Comparison of ENCODE assay signal across 12 cellular contexts in the genomic region with DNA sequence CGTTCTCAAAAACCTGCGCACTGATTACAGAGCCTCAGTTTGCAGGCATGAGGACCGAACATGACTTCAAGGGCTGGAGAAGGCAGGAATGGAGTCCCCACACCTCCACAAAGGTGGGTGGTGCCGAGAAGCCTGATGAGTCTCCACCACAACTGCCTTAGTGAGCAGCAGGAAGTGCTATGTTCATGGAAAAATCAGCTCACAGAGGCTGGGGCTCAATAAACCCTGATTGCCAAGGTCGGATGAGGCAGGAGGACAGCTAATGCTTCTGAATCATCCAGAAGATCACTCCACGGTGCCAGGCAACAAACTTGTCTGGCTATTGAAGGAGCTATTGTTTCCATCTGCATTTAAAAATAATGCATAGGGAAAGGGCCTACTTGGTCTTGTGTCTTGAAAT. TPM values are rescaled to one million over a fixed set of nuclear protein-coding genes. Genes with fewer than 3 reads are reported as not detected.
A peak's percentile ranks its signal among the peaks of the same experiment; 100 is the strongest.
DNase-seq lines count a peak whose midpoint lies in the region; ATAC-seq, FAIRE-seq and TF ChIP-seq lines count a peak whose summit lies in the region.
"Had no signal": no experiment of that assay in that cellular context is flagged by ENCODE, and none has a peak within 500 bp of the region (broad histone marks: within the 10 kb centered on the region; RNA-seq: fewer than 3 reads in every experiment).

No MANE protein-coding gene starts in this region.

- no peaks in the 10 kb centered on the region for H3K9me3 ChIP-seq in skeletal muscle satellite cell (replicated peaks; ENCODE audit: low read length)
- H3K9me3 ChIP-seq: ascending aorta, heart left ventricle had no signal

- no peak overlapping the region for H3K27ac ChIP-seq in GM23338 (ENCODE audit: low read depth)
- H3K27ac ChIP-seq: ascending aorta, heart left ventricle had no signal

- peaks cover 3% of the 10 kb centered on the region for H3K27me3 Mint-ChIP-seq in GM23338 (ENCODE audit: insufficient read depth, low read depth, poor library complexity)

- H4K20me1 ChIP-seq in GM23338 (replicated peaks; ENCODE audit: insufficient read depth), result no peaks in the 10 kb centered on the region; the same call in 1 of the 2 replicates

- H3K9ac ChIP-seq in skeletal muscle satellite cell (ENCODE audit: low read depth, low read length), result peak overlapping the region; percentile 22

- DNase-seq in EH (ENCODE audit: low read depth) (peak; percentile 87), RCC 7860 (ENCODE audit: low spot score) (peak; percentile 44), dermis microvascular lymphatic vessel endothelial cell (ENCODE audit: low read depth in 2 of 2) (peak; percentile 50 to 75), NCI-H2029 treated with DMSO at 0.1 percent for 48 hours (lab: John Stamatoyannopoulos, UW) (no peak), GM23338 (ENCODE audit: low spot score) (no peak)
- DNase-seq: DND-41, heart left ventricle, NCI-H748 treated with DMSO at 0.1 percent for 48 hours had no signal

- H3K27me3 ChIP-seq in skeletal muscle satellite cell (ENCODE audit: control insufficient read depth, insufficient read depth, low read length) (no peaks in the 10 kb centered on the region), GM23338 (ENCODE audit: insufficient read depth) (no peaks in the 10 kb centered on the region)
- H3K27me3 ChIP-seq: ascending aorta, heart left ventricle had no signal

- no peak for ATAC-seq in GM19463 (IDR thresholded peaks at IDR 0.05; ENCODE audit: unreplicated experiment)
- ATAC-seq in GM23338, result no peak
- no peak for ATAC-seq in GM18861 (IDR thresholded peaks at IDR 0.05; ENCODE audit: unreplicated experiment)

- H3K9me3 Mint-ChIP-seq in GM23338, result no peaks in the 10 kb centered on the region; the same call in 2 of the 3 replicates

- H3K4me2 ChIP-seq in skeletal muscle satellite cell (ENCODE audit: low read length) (no peak overlapping the region), GM23338 (no peak overlapping the region)

- H3K4me1 ChIP-seq in skeletal muscle satellite cell (ENCODE audit: control insufficient read depth, insufficient read depth, low read length) (peaks cover 19% of the 10 kb centered on the region), GM23338 (ENCODE audit: insufficient read depth) (no peaks in the 10 kb centered on the region)
- H3K4me1 ChIP-seq: ascending aorta had no signal

- no peak for FAIRE-seq in RCC 7860 (lab: Jason Lieb, UNC)

- H3K79me2 ChIP-seq in GM23338 (replicated peaks; ENCODE audit: insufficient read depth), result no peaks in the 10 kb centered on the region

- peaks cover 5% of the 10 kb centered on the region for H3K4me1 Mint-ChIP-seq in GM23338

- H3K36me3 ChIP-seq in skeletal muscle satellite cell (ENCODE audit: insufficient read depth, low read length) (peaks cover 92% of the 10 kb centered on the region), GM23338 (ENCODE audit: insufficient read depth) (peaks cover 8% of the 10 kb centered on the region)

- no peak overlapping the region for H3K4me3 Mint-ChIP-seq in GM23338

- H3F3A ChIP-seq in GM23338 (replicated peaks; ENCODE audit: low read depth), result no peaks in the 10 kb centered on the region

- no peak for TF ChIP-seq CTCF in GM23338 (conservative IDR thresholded peaks at IDR 0.05; ENCODE audit: low read depth in 2 of 2)

- H3K9me2 ChIP-seq in GM23338 (ENCODE audit: insufficient read depth), result no peaks in the 10 kb centered on the region

- H3K36me3 Mint-ChIP-seq in GM23338 (ENCODE audit: low read depth), result peaks cover 27% of the 10 kb centered on the region

- H2AFZ ChIP-seq in GM23338, result no peak overlapping the region

- H3K4me3 ChIP-seq in skeletal muscle satellite cell (ENCODE audit: low read length) (no peak overlapping the region), GM23338 (no peak overlapping the region)
- H3K4me3 ChIP-seq: ascending aorta, heart left ventricle had no signal

- H3K27ac Mint-ChIP-seq in GM23338, result no peak overlapping the region

TF ChIP-seq in GM23338, 12 proteins besides CTCF, POLR2A, EP300 and RAD21 (continues in another document):
- TF ChIP-seq, protein P1, sequence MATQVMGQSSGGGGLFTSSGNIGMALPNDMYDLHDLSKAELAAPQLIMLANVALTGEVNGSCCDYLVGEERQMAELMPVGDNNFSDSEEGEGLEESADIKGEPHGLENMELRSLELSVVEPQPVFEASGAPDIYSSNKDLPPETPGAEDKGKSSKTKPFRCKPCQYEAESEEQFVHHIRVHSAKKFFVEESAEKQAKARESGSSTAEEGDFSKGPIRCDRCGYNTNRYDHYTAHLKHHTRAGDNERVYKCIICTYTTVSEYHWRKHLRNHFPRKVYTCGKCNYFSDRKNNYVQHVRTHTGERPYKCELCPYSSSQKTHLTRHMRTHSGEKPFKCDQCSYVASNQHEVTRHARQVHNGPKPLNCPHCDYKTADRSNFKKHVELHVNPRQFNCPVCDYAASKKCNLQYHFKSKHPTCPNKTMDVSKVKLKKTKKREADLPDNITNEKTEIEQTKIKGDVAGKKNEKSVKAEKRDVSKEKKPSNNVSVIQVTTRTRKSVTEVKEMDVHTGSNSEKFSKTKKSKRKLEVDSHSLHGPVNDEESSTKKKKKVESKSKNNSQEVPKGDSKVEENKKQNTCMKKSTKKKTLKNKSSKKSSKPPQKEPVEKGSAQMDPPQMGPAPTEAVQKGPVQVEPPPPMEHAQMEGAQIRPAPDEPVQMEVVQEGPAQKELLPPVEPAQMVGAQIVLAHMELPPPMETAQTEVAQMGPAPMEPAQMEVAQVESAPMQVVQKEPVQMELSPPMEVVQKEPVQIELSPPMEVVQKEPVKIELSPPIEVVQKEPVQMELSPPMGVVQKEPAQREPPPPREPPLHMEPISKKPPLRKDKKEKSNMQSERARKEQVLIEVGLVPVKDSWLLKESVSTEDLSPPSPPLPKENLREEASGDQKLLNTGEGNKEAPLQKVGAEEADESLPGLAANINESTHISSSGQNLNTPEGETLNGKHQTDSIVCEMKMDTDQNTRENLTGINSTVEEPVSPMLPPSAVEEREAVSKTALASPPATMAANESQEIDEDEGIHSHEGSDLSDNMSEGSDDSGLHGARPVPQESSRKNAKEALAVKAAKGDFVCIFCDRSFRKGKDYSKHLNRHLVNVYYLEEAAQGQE (IDR thresholded peaks at IDR 0.05; ENCODE audit: unreplicated experiment), result no peak
- TF ChIP-seq NANOG (IDR thresholded peaks at IDR 0.05; ENCODE audit: borderline replicate concordance) (no peak), ZNF114 (CRISPR knock-in tag; IDR thresholded peaks at IDR 0.05) (no peak), EZH2 (IDR thresholded peaks at IDR 0.05; ENCODE audit: low read depth, unreplicated experiment) (no peak), EZH2phosphoT487 (IDR thresholded peaks at IDR 0.05; ENCODE audit: unreplicated experiment) (no peak)
- TF ChIP-seq, protein P2, sequence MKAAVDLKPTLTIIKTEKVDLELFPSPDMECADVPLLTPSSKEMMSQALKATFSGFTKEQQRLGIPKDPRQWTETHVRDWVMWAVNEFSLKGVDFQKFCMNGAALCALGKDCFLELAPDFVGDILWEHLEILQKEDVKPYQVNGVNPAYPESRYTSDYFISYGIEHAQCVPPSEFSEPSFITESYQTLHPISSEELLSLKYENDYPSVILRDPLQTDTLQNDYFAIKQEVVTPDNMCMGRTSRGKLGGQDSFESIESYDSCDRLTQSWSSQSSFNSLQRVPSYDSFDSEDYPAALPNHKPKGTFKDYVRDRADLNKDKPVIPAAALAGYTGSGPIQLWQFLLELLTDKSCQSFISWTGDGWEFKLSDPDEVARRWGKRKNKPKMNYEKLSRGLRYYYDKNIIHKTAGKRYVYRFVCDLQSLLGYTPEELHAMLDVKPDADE (IDR thresholded peaks at IDR 0.05), result no peak

RNA-seq across cellular contexts. Expression of gene APPL2, which starts 31.1 kb away (rescaled TPM):
- total RNA-seq in dermis microvascular lymphatic vessel endothelial cell, result 13.5 and 16.9 TPM in 2 replicates
- 26.9 and 36.5 TPM in 2 replicates for total RNA-seq in skeletal muscle satellite cell (2012; rRNA removed)
- total RNA-seq in GM23338 (2014; rRNA removed; shearing (Covaris generic)), result 15.1 and 17.4 TPM in 2 replicates
- 6.2 and 9.3 TPM in 2 replicates for polyA plus RNA-seq in GM23338 (2016; fragmentation: Nextera tagmentation; extraction: Ambion mirVana)

Comparison
In these comparisons a context has a peak if more than half of its experiments do, and no peak if none do; other contexts are left out.
1. DNase-seq: peak in EH (single experiment), RCC 7860 (single experiment) and dermis microvascular lymphatic vessel endothelial cell (2 of 2); none in NCI-H2029 treated with DMSO at 0.1 percent for 48 hours (single experiment) and GM23338 (single experiment).